1 cellular context compared by ENCODE assay signal in the genomic region with DNA sequence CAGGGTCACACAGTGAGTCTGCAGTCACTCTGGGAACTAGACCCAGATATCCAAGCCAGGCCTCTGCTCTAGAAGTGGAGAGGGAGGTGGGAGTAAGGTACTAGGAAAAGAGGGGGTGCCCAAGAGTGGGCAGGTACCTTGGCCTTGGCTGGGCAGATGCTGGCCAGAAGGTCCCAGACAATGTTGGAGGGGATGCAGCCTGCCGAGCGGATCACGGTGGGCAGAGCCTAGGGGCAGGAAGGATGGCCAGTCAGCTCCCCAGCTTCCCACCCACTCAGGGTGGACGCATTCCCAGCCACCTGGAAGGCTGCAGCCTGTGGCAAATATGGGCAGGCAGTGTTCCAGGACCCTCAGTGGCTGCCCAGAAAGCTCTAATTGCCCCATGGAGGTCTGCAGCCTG.
TF ChIP-seq lines count a peak whose summit lies in the region.

No MANE protein-coding gene starts in this region.

TF ChIP-seq in HepG2, 621 proteins besides CTCF, POLR2A, EP300 and RAD21:
- no peak for TF ChIP-seq ZMAT3 (CRISPR knock-in tag; conservative IDR thresholded peaks at IDR 0.05)
- no peak for TF ChIP-seq ZNF501 (CRISPR knock-in tag; IDR thresholded peaks at IDR 0.05)
